ENCODE assay signal across 24 cellular contexts in genomic region chr5:169832845-169833244, GRCh38.
DNase-seq lines count a peak whose midpoint lies in the region; ATAC-seq and TF ChIP-seq lines count a peak whose summit lies in the region.
"Had no signal": no experiment of that assay in that cellular context is flagged by ENCODE, and none has a peak within 500 bp of the region (broad histone marks: within the 10 kb centered on the region; RNA-seq: fewer than 3 reads in every experiment).

No MANE protein-coding gene starts in this region.

- H3K9me3 Mint-ChIP-seq in stimulated activated naive CD8-positive, alpha-beta T cell treated with anti-CD3 and anti-CD28 coated beads, Interleukin-15, amount 100 ng/mL, for 72 hours, result no peaks in the 10 kb centered on the region
- no peaks in the 10 kb centered on the region for H3K9me3 Mint-ChIP-seq in activated T-helper 1 cell treated with anti-CD3 and anti-CD28 coated beads, Interleukin-12 subunit alpha, Interleukin-12 subunit beta, Interleukin-2, Interleukin-4 antibody, amounts not matched to agents 30 ng/mL and 10 ng/mL and 1 ng/mL, durations not matched to agents 14 hours and 24 hours and 36 hours
- no peaks in the 10 kb centered on the region for H3K9me3 Mint-ChIP-seq in stimulated activated naive B cell treated with anti-CD40 and anti-IgM and Interleukin-4, amounts not matched to agents 10 μg/mL and 1 μg/mL and 100 μg/mL, for 72 hours
- H3K9me3 Mint-ChIP-seq: memory B cell, nephron had no signal

- H3K36me3 ChIP-seq in osteoblast (ENCODE audit: insufficient read depth, low read length), result no peaks in the 10 kb centered on the region
- H3K36me3 ChIP-seq: prostate gland, thoracic aorta had no signal

- H3K36me3 Mint-ChIP-seq in activated T-helper 1 cell treated with anti-CD3 and anti-CD28 coated beads, Interleukin-12 subunit alpha, Interleukin-12 subunit beta, Interleukin-2, Interleukin-4 antibody, amounts not matched to agents 30 ng/mL and 10 ng/mL and 1 ng/mL, durations not matched to agents 14 hours and 24 hours and 36 hours (ENCODE audit: low read depth), result peaks cover 23% of the 10 kb centered on the region
- H3K36me3 Mint-ChIP-seq in stimulated activated naive B cell treated with anti-CD40 and anti-IgM and Interleukin-4, amounts not matched to agents 10 μg/mL and 1 μg/mL and 100 μg/mL, for 72 hours, result peaks cover 21 to 44% of the 10 kb centered on the region in 2 donors

- no peaks in the 10 kb centered on the region for H3K27me3 ChIP-seq in osteoblast (ENCODE audit: insufficient read depth, low read length)

- no peak overlapping the region for H2AFZ ChIP-seq in osteoblast (ENCODE audit: low read length)

- no peak overlapping the region for H3K4me3 Mint-ChIP-seq in stimulated activated naive CD8-positive, alpha-beta T cell treated with anti-CD3 and anti-CD28 coated beads, Interleukin-15, amount 100 ng/mL, for 72 hours
- no peak overlapping the region for H3K4me3 Mint-ChIP-seq in activated T-helper 1 cell treated with anti-CD3 and anti-CD28 coated beads, Interleukin-12 subunit alpha, Interleukin-12 subunit beta, Interleukin-2, Interleukin-4 antibody, amounts not matched to agents 30 ng/mL and 10 ng/mL and 1 ng/mL, durations not matched to agents 14 hours and 24 hours and 36 hours
- no peak overlapping the region for H3K4me3 Mint-ChIP-seq in stimulated activated naive B cell treated with anti-CD40 and anti-IgM and Interleukin-4, amounts not matched to agents 10 μg/mL and 1 μg/mL and 100 μg/mL, for 72 hours
- H3K4me3 Mint-ChIP-seq: memory B cell, nephron had no signal

- H3K4me2 ChIP-seq in osteoblast (ENCODE audit: insufficient read depth, low read length), result no peak overlapping the region

- no peak for DNase-seq in stimulated activated naive CD8-positive, alpha-beta T cell treated with anti-CD3 and anti-CD28 coated beads, Interleukin-15, amount 100 ng/mL, for 72 hours
- no peak for DNase-seq in stimulated activated naive CD8-positive, alpha-beta T cell treated with anti-CD3 and anti-CD28 coated beads, Interleukin-15, Interleukin-2, amounts not matched to agents 100 U/mL and 50 U/mL, for 24 hours
- DNase-seq in activated T-helper 1 cell treated with anti-CD3 and anti-CD28 coated beads, Interleukin-12 subunit alpha, Interleukin-12 subunit beta, Interleukin-2, Interleukin-4 antibody, amounts not matched to agents 30 ng/mL and 10 ng/mL and 1 ng/mL, durations not matched to agents 14 hours and 24 hours and 36 hours (ENCODE audit: low spot score), result no peak
- no peak for DNase-seq in stimulated activated naive B cell treated with anti-CD40 and anti-IgM and Interleukin-4, amounts not matched to agents 10 μg/mL and 1 μg/mL and 100 μg/mL, for 72 hours
- DNase-seq in osteoblast (ENCODE audit: insufficient read length, low spot score, missing footprints) (no peak), cerebellar cortex (ENCODE audit: low spot score) (no peak)
- DNase-seq: activated naive CD4-positive, alpha-beta T cell treated with Interleukin-2 at 50 U/mL for 16 hours; foreskin fibroblast; GOT3; hypothalamus; KBM-7; NCI-H1092; NCI-H2081 treated with DMSO at 0.1 percent for 48 hours; NCI-H510A treated with DMSO at 0.1 percent for 48 hours; SHP77; stimulated activated CD4-positive, alpha-beta T cell treated with anti-CD3 and anti-CD28 coated beads, Interleukin-4, amount 100 ng/mL, for 24 hours had no signal

- no peaks in the 10 kb centered on the region for H3K9me3 ChIP-seq in osteoblast (ENCODE audit: low read depth, low read length)
- H3K9me3 ChIP-seq: prostate gland, thoracic aorta had no signal

- peaks cover 27% of the 10 kb centered on the region for H3K4me1 Mint-ChIP-seq in stimulated activated naive CD8-positive, alpha-beta T cell treated with anti-CD3 and anti-CD28 coated beads, Interleukin-15, amount 100 ng/mL, for 72 hours
- H3K4me1 Mint-ChIP-seq in activated T-helper 1 cell treated with anti-CD3 and anti-CD28 coated beads, Interleukin-12 subunit alpha, Interleukin-12 subunit beta, Interleukin-2, Interleukin-4 antibody, amounts not matched to agents 30 ng/mL and 10 ng/mL and 1 ng/mL, durations not matched to agents 14 hours and 24 hours and 36 hours (ENCODE audit: low read depth), result peaks cover 51% of the 10 kb centered on the region
- peaks cover 22 to 36% of the 10 kb centered on the region in 2 donors for H3K4me1 Mint-ChIP-seq in stimulated activated naive B cell treated with anti-CD40 and anti-IgM and Interleukin-4, amounts not matched to agents 10 μg/mL and 1 μg/mL and 100 μg/mL, for 72 hours
- H3K4me1 Mint-ChIP-seq: nephron had no signal

- no peak for TF ChIP-seq CTCF in osteoblast (IDR thresholded peaks at IDR 0.05; ENCODE audit: extremely low read depth, low read depth, low read length)

- H3K27me3 Mint-ChIP-seq in stimulated activated naive CD8-positive, alpha-beta T cell treated with anti-CD3 and anti-CD28 coated beads, Interleukin-15, amount 100 ng/mL, for 72 hours, result no peaks in the 10 kb centered on the region
- H3K27me3 Mint-ChIP-seq in activated T-helper 1 cell treated with anti-CD3 and anti-CD28 coated beads, Interleukin-12 subunit alpha, Interleukin-12 subunit beta, Interleukin-2, Interleukin-4 antibody, amounts not matched to agents 30 ng/mL and 10 ng/mL and 1 ng/mL, durations not matched to agents 14 hours and 24 hours and 36 hours (ENCODE audit: insufficient read depth), result no peaks in the 10 kb centered on the region
- H3K27me3 Mint-ChIP-seq in stimulated activated naive B cell treated with anti-CD40 and anti-IgM and Interleukin-4, amounts not matched to agents 10 μg/mL and 1 μg/mL and 100 μg/mL, for 72 hours, result no peaks in the 10 kb centered on the region
- H3K27me3 Mint-ChIP-seq: memory B cell had no signal

- no peaks in the 10 kb centered on the region for H3K4me1 ChIP-seq in osteoblast (ENCODE audit: insufficient read depth, low read length)
- H3K4me1 ChIP-seq: prostate gland had no signal

- H3K27ac ChIP-seq in osteoblast (ENCODE audit: low read depth, low read length), result no peak overlapping the region
- H3K27ac ChIP-seq: coronary artery, prostate gland, thoracic aorta had no signal

- H3K4me3 ChIP-seq in osteoblast (ENCODE audit: insufficient read depth, low read length), result no peak overlapping the region
- H3K4me3 ChIP-seq: coronary artery, prostate gland, skin epidermis, thoracic aorta had no signal

- ATAC-seq in stimulated activated naive CD8-positive, alpha-beta T cell treated with anti-CD3 and anti-CD28 coated beads, Interleukin-15, amount 100 ng/mL, for 72 hours, result no peak
- ATAC-seq in stimulated activated naive CD8-positive, alpha-beta T cell treated with anti-CD3 and anti-CD28 coated beads, Interleukin-15, Interleukin-2, amounts not matched to agents 100 U/mL and 50 U/mL, for 24 hours, result no peak
- ATAC-seq in GM21423 (IDR thresholded peaks at IDR 0.05; ENCODE audit: unreplicated experiment) (peak; percentile 30), HG03139 (IDR thresholded peaks at IDR 0.05; ENCODE audit: unreplicated experiment) (no peak)
- no peak for ATAC-seq in stimulated activated naive B cell treated with anti-CD40 and anti-IgM and Interleukin-4, amounts not matched to agents 10 μg/mL and 1 μg/mL and 100 μg/mL, for 72 hours (replicated peaks)

- H3K27ac Mint-ChIP-seq in stimulated activated naive CD8-positive, alpha-beta T cell treated with anti-CD3 and anti-CD28 coated beads, Interleukin-15, amount 100 ng/mL, for 72 hours, result peak overlapping the region; percentile 58 to 71
- peak overlapping the region; percentile 62 for H3K27ac Mint-ChIP-seq in activated T-helper 1 cell treated with anti-CD3 and anti-CD28 coated beads, Interleukin-12 subunit alpha, Interleukin-12 subunit beta, Interleukin-2, Interleukin-4 antibody, amounts not matched to agents 30 ng/mL and 10 ng/mL and 1 ng/mL, durations not matched to agents 14 hours and 24 hours and 36 hours
- peak overlapping the region; percentile 51 for H3K27ac Mint-ChIP-seq in stimulated activated naive B cell treated with anti-CD40 and anti-IgM and Interleukin-4, amounts not matched to agents 10 μg/mL and 1 μg/mL and 100 μg/mL, for 72 hours
- H3K27ac Mint-ChIP-seq: nephron had no signal

- H3K79me2 ChIP-seq in osteoblast (ENCODE audit: insufficient read depth, low read length), result no peaks in the 10 kb centered on the region

- H4K20me1 ChIP-seq in osteoblast (ENCODE audit: insufficient read depth, low read length), result no peaks in the 10 kb centered on the region

- intact Hi-C loops in activated T-helper 1 cell treated with anti-CD3 and anti-CD28 coated beads, Interleukin-12 subunit alpha, Interleukin-12 subunit beta, Interleukin-2, Interleukin-4 antibody, amounts not matched to agents 30 ng/mL and 10 ng/mL and 1 ng/mL, durations not matched to agents 14 hours and 24 hours and 36 hours (cut with micrococcal nuclease), result no loop called here
